Comparison of ENCODE assay signal across 1 cellular context in genomic region chr6:123223461-123223860, GRCh38.
TF ChIP-seq lines count a peak whose summit lies in the region.

No MANE protein-coding gene starts in this region.

TF ChIP-seq in GM23338, 12 proteins besides CTCF, POLR2A, EP300 and RAD21 (continued from another document):
- TF ChIP-seq ZNF462 (CRISPR knock-in tag; IDR thresholded peaks at IDR 0.05): no peak
- no peak for TF ChIP-seq STAT1 (IDR thresholded peaks at IDR 0.05; ENCODE audit: unreplicated experiment)
